Comparison of ENCODE assay signal across 18 cellular contexts in genomic region chr10:75117996-75118395, GRCh38. TPM values are rescaled to one million over a fixed set of nuclear protein-coding genes. Genes with fewer than 3 reads are reported as not detected.
DNase-seq lines count a peak whose midpoint lies in the region; ATAC-seq and TF ChIP-seq lines count a peak whose summit lies in the region.
"Had no signal": no experiment of that assay in that cellular context is flagged by ENCODE, and none has a peak within 500 bp of the region (broad histone marks: within the 10 kb centered on the region; RNA-seq: fewer than 3 reads in every experiment).

No MANE protein-coding gene starts in this region.

- no peak overlapping the region for H2BK12ac ChIP-seq in mesenchymal stem cell (ENCODE audit: low read length in 2 of 2)

- no peak for DNase-seq in activated naive CD8-positive, alpha-beta T cell treated with anti-CD3 and anti-CD28 coated beads, Interleukin-2, amount 50 U/mL, for 24 hours
- DNase-seq in chondrocyte (ENCODE audit: low spot score) (no peak), mesenchymal stem cell (no peak), uterus (no peak), NCI-H2196 (lab: John Stamatoyannopoulos, UW; ENCODE audit: unreplicated experiment) (no peak), T1000 (lab: John Stamatoyannopoulos, UW) (no peak)
- DNase-seq: ACHN; activated naive CD4-positive, alpha-beta T cell; GDM1; head of caudate nucleus; NCI-H146; NCI-H510A; posterior cingulate gyrus; SK-N-SH; stimulated activated CD4-positive, alpha-beta T cell treated with anti-CD3 and anti-CD28 coated beads, Interleukin-15, amount 100 ng/mL, for 24 hours; testis had no signal

- no peak overlapping the region for H2AK5ac ChIP-seq in mesenchymal stem cell (ENCODE audit: low read length, severe bottlenecking)

- H3K4me1 ChIP-seq in mesenchymal stem cell (ENCODE audit: control insufficient read depth, insufficient read depth, low read depth, low read length) (peaks cover 3% of the 10 kb centered on the region), uterus (peaks cover 11 to 19% of the 10 kb centered on the region in 2 donors)

- H3K4me3 Mint-ChIP-seq in activated naive CD8-positive, alpha-beta T cell = no peak overlapping the region
- H3K4me3 Mint-ChIP-seq in activated naive CD8-positive, alpha-beta T cell treated with anti-CD3 and anti-CD28 coated beads, Interleukin-2, amount 50 U/mL, for 24 hours = no peak overlapping the region
- no peak overlapping the region for H3K4me3 Mint-ChIP-seq in chondrocyte (ENCODE audit: unreplicated experiment)

- no peak overlapping the region for H3K4me2 ChIP-seq in mesenchymal stem cell (ENCODE audit: low read length, poor library complexity, severe bottlenecking)
- H3K4me2 ChIP-seq: SK-N-SH had no signal

- no peaks in the 10 kb centered on the region for H3K79me1 ChIP-seq in mesenchymal stem cell (replicated peaks; ENCODE audit: low read length, poor library complexity, severe bottlenecking)

- H3K9me3 ChIP-seq in mesenchymal stem cell (ENCODE audit: control insufficient read depth, low read length) (no peaks in the 10 kb centered on the region), uterus (no peaks in the 10 kb centered on the region)
- H3K9me3 ChIP-seq: SK-N-SH, testis had no signal

- H3K23ac ChIP-seq in mesenchymal stem cell (ENCODE audit: low read length in 2 of 2) = no peak overlapping the region

- H3K27ac ChIP-seq in mesenchymal stem cell (ENCODE audit: low read length, poor library complexity, severe bottlenecking) (no peak overlapping the region), uterus (peak overlapping the region; percentile 60 to 67)

- no peak overlapping the region for H3K14ac ChIP-seq in mesenchymal stem cell (ENCODE audit: low read length in 2 of 2)

- no peaks in the 10 kb centered on the region for H3K9me3 Mint-ChIP-seq in activated naive CD8-positive, alpha-beta T cell (ENCODE audit: low read depth)
- no peaks in the 10 kb centered on the region for H3K9me3 Mint-ChIP-seq in activated naive CD8-positive, alpha-beta T cell treated with anti-CD3 and anti-CD28 coated beads, Interleukin-2, amount 50 U/mL, for 24 hours
- no peaks in the 10 kb centered on the region for H3K9me3 Mint-ChIP-seq in chondrocyte (ENCODE audit: low read depth)

- H3K36me3 ChIP-seq in mesenchymal stem cell (ENCODE audit: control insufficient read depth in 1 of 2, insufficient read depth in 2 of 2, low read depth in 1 of 2, low read length in 2 of 2) = no peaks in the 10 kb centered on the region
- no peaks in the 10 kb centered on the region for H3K36me3 ChIP-seq in uterus

- no peak for TF ChIP-seq POLR2A in uterus (IDR thresholded peaks at IDR 0.05)

- no peak overlapping the region for H2BK5ac ChIP-seq in mesenchymal stem cell (ENCODE audit: low read depth, low read length, poor library complexity, severe bottlenecking)

- H4K91ac ChIP-seq in mesenchymal stem cell (ENCODE audit: low read length) = no peak overlapping the region

- H3K4me3 ChIP-seq in mesenchymal stem cell (ENCODE audit: insufficient read depth in 1 of 2, low read depth in 1 of 2, low read length in 2 of 2) (no peak overlapping the region), uterus (no peak overlapping the region)
- H3K4me3 ChIP-seq: testis had no signal

- H2AFZ ChIP-seq in mesenchymal stem cell (ENCODE audit: low read depth, low read length) = no peak overlapping the region

- no peak overlapping the region for H2BK15ac ChIP-seq in mesenchymal stem cell (ENCODE audit: low read depth, poor library complexity, severe bottlenecking)

- H2BK120ac ChIP-seq in mesenchymal stem cell (ENCODE audit: low read depth, low read length) = no peak overlapping the region

- ATAC-seq in activated naive CD8-positive, alpha-beta T cell treated with anti-CD3 and anti-CD28 coated beads, Interleukin-2, amount 50 U/mL, for 24 hours = no peak
- ATAC-seq in HG03442 (IDR thresholded peaks at IDR 0.05; ENCODE audit: unreplicated experiment) = no peak

- no peak overlapping the region for H3K18ac ChIP-seq in mesenchymal stem cell (ENCODE audit: low read depth in 1 of 2, low read length in 2 of 2)

- WGBS in mesenchymal stem cell = 99% methylated on average over 3 of the region's 3 CpGs

- peak overlapping the region; percentile 61 for H3K27ac Mint-ChIP-seq in activated naive CD8-positive, alpha-beta T cell
- no peak overlapping the region for H3K27ac Mint-ChIP-seq in activated naive CD8-positive, alpha-beta T cell treated with anti-CD3 and anti-CD28 coated beads, Interleukin-2, amount 50 U/mL, for 24 hours
- H3K27ac Mint-ChIP-seq in chondrocyte (ENCODE audit: unreplicated experiment) = peak overlapping the region; percentile 82

- no peak overlapping the region for H4K8ac ChIP-seq in mesenchymal stem cell (ENCODE audit: low read length)

- TF ChIP-seq CTCF in chondrocyte (IDR thresholded peaks at IDR 0.05) = no peak
- TF ChIP-seq CTCF in uterus (IDR thresholded peaks at IDR 0.05) = no peak

- H3K9ac ChIP-seq in mesenchymal stem cell (ENCODE audit: low read length) = peak overlapping the region; percentile 27
- H3K9ac ChIP-seq: SK-N-SH had no signal

- H3K27me3 ChIP-seq in mesenchymal stem cell (ENCODE audit: control insufficient read depth in 1 of 2, insufficient read depth in 1 of 2, low read length in 2 of 2) (no peaks in the 10 kb centered on the region), uterus (no peaks in the 10 kb centered on the region)
- H3K27me3 ChIP-seq: testis had no signal

- no peaks in the 10 kb centered on the region for H3K27me3 Mint-ChIP-seq in activated naive CD8-positive, alpha-beta T cell
- no peaks in the 10 kb centered on the region for H3K27me3 Mint-ChIP-seq in activated naive CD8-positive, alpha-beta T cell treated with anti-CD3 and anti-CD28 coated beads, Interleukin-2, amount 50 U/mL, for 24 hours
- no peaks in the 10 kb centered on the region for H3K27me3 Mint-ChIP-seq in chondrocyte (ENCODE audit: low read depth)

- H3K4me1 Mint-ChIP-seq in activated naive CD8-positive, alpha-beta T cell (ENCODE audit: low read depth) = peaks cover 57% of the 10 kb centered on the region
- H3K4me1 Mint-ChIP-seq in activated naive CD8-positive, alpha-beta T cell treated with anti-CD3 and anti-CD28 coated beads, Interleukin-2, amount 50 U/mL, for 24 hours = peaks cover 53% of the 10 kb centered on the region
- H3K4me1 Mint-ChIP-seq in chondrocyte (ENCODE audit: low read depth) = peaks cover 40% of the 10 kb centered on the region

- intact Hi-C loops in uterus (cut with DNase I; ENCODE audit: low total_unique reads) = no loop called here

- H3K36me3 Mint-ChIP-seq in activated naive CD8-positive, alpha-beta T cell = no peaks in the 10 kb centered on the region
- peaks cover 5% of the 10 kb centered on the region for H3K36me3 Mint-ChIP-seq in activated naive CD8-positive, alpha-beta T cell treated with anti-CD3 and anti-CD28 coated beads, Interleukin-2, amount 50 U/mL, for 24 hours (ENCODE audit: low read depth)
- H3K36me3 Mint-ChIP-seq in chondrocyte (ENCODE audit: low read depth) = no peaks in the 10 kb centered on the region

- no peak overlapping the region for H3K4ac ChIP-seq in mesenchymal stem cell (ENCODE audit: low read depth in 1 of 2, low read length in 2 of 2)

RNA-seq across cellular contexts. Expression of gene SAMD8, which starts 6.5 kb away (rescaled TPM):
- total RNA-seq in chondrocyte (22.0 to 24.7 TPM (median 23.1 TPM) in 3 replicates), uterus (10 to 100 TPM; 25.4 to 51.4 (median 49.2) TPM)
- polyA plus RNA-seq in mesenchymal stem cell (2013, experiment 1 of 2) = 12.8 TPM
- 13.2 TPM for polyA plus RNA-seq in mesenchymal stem cell (2013, experiment 2 of 2)
